9 cellular contexts compared by ENCODE assay signal in genomic region chr4:42673084-42673429, GRCh38. TPM values are rescaled to one million over a fixed set of nuclear protein-coding genes. Genes with fewer than 3 reads are reported as not detected.
DNase-seq lines count a peak whose midpoint lies in the region; ATAC-seq, FAIRE-seq and TF ChIP-seq lines count a peak whose summit lies in the region.
"Had no signal": no experiment of that assay in that cellular context is flagged by ENCODE, and none has a peak within 500 bp of the region (broad histone marks: within the 10 kb centered on the region; RNA-seq: fewer than 3 reads in every experiment).

No MANE protein-coding gene starts in this region.

- H3K4me3 Mint-ChIP-seq in activated T-helper 17 cell treated with anti-CD3 and anti-CD28 coated beads, Interleukin-2, amount 50 U/mL, for 72 hours, result peak overlapping the region; percentile 67
- H3K4me3 Mint-ChIP-seq: CD14-positive monocyte had no signal

- WGBS in aorta, 2 donors, result 0 to 3% methylated on average over 2 of the region's 2 CpGs

- peaks cover 4% of the 10 kb centered on the region for H3K36me3 Mint-ChIP-seq in activated T-helper 17 cell treated with anti-CD3 and anti-CD28 coated beads, Interleukin-2, amount 50 U/mL, for 72 hours (ENCODE audit: low read depth)
- H3K36me3 Mint-ChIP-seq: CD14-positive monocyte had no signal

- no peaks in the 10 kb centered on the region for H3K36me3 ChIP-seq in aorta (ENCODE audit: control insufficient read depth in 1 of 2, insufficient read depth in 2 of 2, low read length in 1 of 2)

- intact Hi-C loops in aorta (cut with DNase I), result no loop called here

- H3K27ac ChIP-seq in aorta (ENCODE audit: low read depth in 1 of 2, low read length in 2 of 2), result no peak overlapping the region

- peaks cover 4% of the 10 kb centered on the region for H3K9me3 Mint-ChIP-seq in activated T-helper 17 cell treated with anti-CD3 and anti-CD28 coated beads, Interleukin-2, amount 50 U/mL, for 72 hours
- H3K9me3 Mint-ChIP-seq: CD14-positive monocyte had no signal

- no peak for FAIRE-seq in H54 (lab: Jason Lieb, UNC)

- peaks cover 15% of the 10 kb centered on the region for H3K4me1 Mint-ChIP-seq in activated T-helper 17 cell treated with anti-CD3 and anti-CD28 coated beads, Interleukin-2, amount 50 U/mL, for 72 hours

- no peak for TF ChIP-seq POLR2A in H54 (IDR thresholded peaks at IDR 0.05; ENCODE audit: low read depth, low read length)

- peak; percentile 37 for DNase-seq in stimulated activated CD4-positive, alpha-beta T cell treated with anti-CD3 and anti-CD28 coated beads, Interleukin-15, amount 100 ng/mL, for 24 hours
- no peak for DNase-seq in stimulated activated CD4-positive, alpha-beta T cell treated with anti-CD3 and anti-CD28 coated beads, Interleukin-4, amount 100 ng/mL, for 4 hours
- DNase-seq in iris pigment epithelial cell (ENCODE audit: low read depth) (peak; percentile 7), aorta (peak in 1 of 2 donors; percentile 66), HPDE6-E6E7 (ENCODE audit: extremely low spot score) (no peak), NCI-H1694 treated with DMSO at 0.1 percent for 48 hours (lab: John Stamatoyannopoulos, UW) (no peak), H54 (ENCODE audit: insufficient read length, low spot score) (no peak)

- H3K4me3 ChIP-seq in aorta (ENCODE audit: low read length in 2 of 2), result no peak overlapping the region

- H3K4me1 ChIP-seq in aorta (ENCODE audit: control insufficient read depth in 1 of 2, insufficient read depth in 2 of 2, low read length in 2 of 2), result peaks cover 0 to 5% of the 10 kb centered on the region in 2 donors

- H3K27ac Mint-ChIP-seq in activated T-helper 17 cell treated with anti-CD3 and anti-CD28 coated beads, Interleukin-2, amount 50 U/mL, for 72 hours, result peak overlapping the region; percentile 83
- H3K27ac Mint-ChIP-seq: CD14-positive monocyte had no signal

- H3K27me3 ChIP-seq in aorta (ENCODE audit: control insufficient read depth in 1 of 2, insufficient read depth in 2 of 2, low read length in 1 of 2), result no peaks in the 10 kb centered on the region

- ATAC-seq in activated T-helper 17 cell treated with anti-CD3 and anti-CD28 coated beads, Interleukin-2, amount 50 U/mL, for 72 hours (replicated peaks), result peak; percentile 46
- peak; percentile 57 for ATAC-seq in aorta (ENCODE audit: low FRiP score)

- no peaks in the 10 kb centered on the region for H3K27me3 Mint-ChIP-seq in activated T-helper 17 cell treated with anti-CD3 and anti-CD28 coated beads, Interleukin-2, amount 50 U/mL, for 72 hours

- H3K9me3 ChIP-seq in aorta (ENCODE audit: control insufficient read depth, low read length), result no peaks in the 10 kb centered on the region

RNA-seq across cellular contexts. Expression of gene ATP8A1, which starts 16.2 kb away (rescaled TPM):
- 10 to 100 TPM; 17.0 to 29.2 TPM for total RNA-seq in activated T-helper 17 cell treated with anti-CD3 and anti-CD28 coated beads, Interleukin-2, amount 50 U/mL, for 72 hours
- 10 to 100 TPM; 11.6 to 13.2 TPM for total RNA-seq in aorta
- 1 to 10 TPM in 1 of 2 donors, under 1 TPM in 1; 0.38 to 1.8 TPM for polyA plus RNA-seq in aorta

Comparison
In these comparisons a context has a peak if more than half of its experiments do, and no peak if none do; other contexts are left out.
1. DNase-seq: peak in stimulated activated CD4-positive, alpha-beta T cell treated with anti-CD3 and anti-CD28 coated beads, Interleukin-15, amount 100 ng/mL, for 24 hours (single experiment) and iris pigment epithelial cell (single experiment); none in stimulated activated CD4-positive, alpha-beta T cell treated with anti-CD3 and anti-CD28 coated beads, Interleukin-4, amount 100 ng/mL, for 4 hours (0 of 2), HPDE6-E6E7 (single experiment), NCI-H1694 treated with DMSO at 0.1 percent for 48 hours (single experiment) and H54 (single experiment).